Comparison of ENCODE assay signal across 21 cellular contexts in the genomic region with DNA sequence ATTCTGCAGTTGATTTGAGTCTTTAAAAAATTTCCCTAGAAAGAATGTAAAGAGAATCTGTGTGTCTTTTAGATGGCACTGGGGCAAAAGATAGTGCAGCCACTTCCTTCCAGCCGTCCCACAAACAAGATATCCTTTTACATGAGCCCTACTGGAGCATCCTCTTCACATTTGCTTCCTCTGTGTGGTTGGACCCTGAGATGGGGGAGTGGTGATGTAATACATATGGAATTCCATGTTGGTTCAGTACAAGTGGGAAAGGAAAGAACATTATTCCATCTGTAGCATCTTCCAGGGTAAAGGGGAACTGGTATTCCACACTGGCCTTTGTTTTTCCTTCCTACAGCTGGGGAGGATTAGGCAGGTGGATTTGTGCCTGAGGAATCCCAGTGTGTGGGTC.
A peak's percentile ranks its signal among the peaks of the same experiment; 100 is the strongest.
DNase-seq lines count a peak whose midpoint lies in the region; ATAC-seq and TF ChIP-seq lines count a peak whose summit lies in the region.
"Had no signal": no experiment of that assay in that cellular context is flagged by ENCODE, and none has a peak within 500 bp of the region (broad histone marks: within the 10 kb centered on the region; RNA-seq: fewer than 3 reads in every experiment).

No MANE protein-coding gene starts in this region.

- ATAC-seq in aorta (ENCODE audit: low FRiP score) = no peak
- ATAC-seq: activated CD4-positive, CD25-positive, alpha-beta regulatory T cell treated with anti-CD3 and anti-CD28 coated beads, Interleukin-2, amount 50 U/mL, for 24 hours; left lung had no signal

- no peaks in the 10 kb centered on the region for H3F3A ChIP-seq in GM23248 (ENCODE audit: insufficient read depth)

- no peak overlapping the region for H3K4me3 ChIP-seq in AG10803 (ENCODE audit: low read length)
- no peak overlapping the region for H3K4me3 ChIP-seq in GM23248
- H3K4me3 ChIP-seq in aorta (ENCODE audit: low read length in 2 of 2) = no peak overlapping the region
- H3K4me3 ChIP-seq: left lung, ovary, PC-9, uterus had no signal

- CTCF ChIA-PET in GM10248 (lab: Yijun Ruan, JAX) = no interaction called here

- no peaks in the 10 kb centered on the region for H3K9me3 ChIP-seq in GM23248 (ENCODE audit: low read depth)
- H3K9me3 ChIP-seq in aorta (ENCODE audit: control insufficient read depth, low read length) = no peaks in the 10 kb centered on the region
- H3K9me3 ChIP-seq: left lung, ovary, uterus had no signal

- 44 to 71% methylated on average over 1 of the region's 1 CpG for WGBS in GM23248 (ENCODE audit: low coverage in 1 of 2, low lambda C conversion rate in 2 of 2, missing lambda C conversion rate in 2 of 2), 2 experiments
- WGBS in aorta, 2 donors = 78 to 82% methylated on average over 1 of the region's 1 CpG

- no peak overlapping the region for H3K4me2 ChIP-seq in GM23248 (ENCODE audit: unreplicated experiment)
- H3K4me2 ChIP-seq: PC-9 had no signal

- H2AFZ ChIP-seq in GM23248 = no peak overlapping the region
- H2AFZ ChIP-seq: PC-9 had no signal

- intact Hi-C loops in aorta (cut with DNase I) = no loop called here

- H3K27me3 ChIP-seq in GM23248 (replicated peaks; ENCODE audit: insufficient read depth) = no peaks in the 10 kb centered on the region
- no peaks in the 10 kb centered on the region for H3K27me3 ChIP-seq in aorta (ENCODE audit: control insufficient read depth in 1 of 2, insufficient read depth in 2 of 2, low read length in 1 of 2)
- H3K27me3 ChIP-seq: brain microvascular endothelial cell, left lung, ovary, uterus had no signal

- H3K4me1 ChIP-seq in GM23248 (ENCODE audit: insufficient read depth) (peaks cover 9% of the 10 kb centered on the region), aorta (ENCODE audit: control insufficient read depth in 1 of 2, insufficient read depth in 2 of 2, low read length in 2 of 2) (no peaks in the 10 kb centered on the region)
- H3K4me1 ChIP-seq: uterus had no signal

- POLR2A ChIA-PET in GM10248 (lab: Yijun Ruan, JAX) = no interaction called here

- H3K79me2 ChIP-seq in GM23248 (ENCODE audit: insufficient read depth) = no peaks in the 10 kb centered on the region

- no peak overlapping the region for H3K9ac ChIP-seq in GM23248

- peak; percentile 22 for DNase-seq in AG10803 (ENCODE audit: low read depth)
- DNase-seq in H4 (ENCODE audit: low spot score) = peak; percentile 21
- DNase-seq in SW480 (ENCODE audit: low spot score) = peak; percentile 26
- DNase-seq in left kidney (ENCODE audit: low read depth, low spot score) = peak; percentile 73
- no peak for DNase-seq in NCI-H774 (lab: John Stamatoyannopoulos, UW)
- DNase-seq in GM10248 (ENCODE audit: extremely low spot score) = no peak
- DNase-seq in GM23248 = no peak
- no peak for DNase-seq in aorta
- DNase-seq: activated naive CD8-positive, alpha-beta T cell treated with anti-CD3 and anti-CD28 coated beads for 36 hours; brain microvascular endothelial cell; CD4-positive, alpha-beta memory T cell; cortex of kidney; IMR-90; left lung; NCI-H2029 treated with DMSO at 0.1 percent for 48 hours; NCI-H526 treated with DMSO at 0.1 percent for 48 hours; ovary; PC-9; stimulated activated CD4-positive, alpha-beta T cell treated with anti-CD3 and anti-CD28 coated beads, Interleukin-1b, Interleukin-23, amount 100 ng/mL, for 48 hours; uterus had no signal

- TF ChIP-seq CTCF in AG10803 (conservative IDR thresholded peaks at IDR 0.05; ENCODE audit: low read length) (no peak), GM10248 (IDR thresholded peaks at IDR 0.05; ENCODE audit: control extremely low read depth, extremely low read depth, low read depth, missing control alignments) (no peak)

- H3K27ac ChIP-seq in GM23248 (no peak overlapping the region), aorta (ENCODE audit: low read depth in 1 of 2, low read length in 2 of 2) (no peak overlapping the region)
- H3K27ac ChIP-seq: brain microvascular endothelial cell, left lung, ovary, PC-9, uterus had no signal

- 0 out of 2 replicates have a peak, but pooled peaks cover 7% of the 10 kb centered on the region for H3K9me2 ChIP-seq in GM23248 (ENCODE audit: insufficient read depth)

- in situ Hi-C loops in GM23248 (cut with MboI) = no loop called here

- no peaks in the 10 kb centered on the region for H4K20me1 ChIP-seq in GM23248 (ENCODE audit: insufficient read depth)

- H3K36me3 ChIP-seq in GM23248 (ENCODE audit: low read depth) (no peaks in the 10 kb centered on the region), aorta (ENCODE audit: control insufficient read depth in 1 of 2, insufficient read depth in 2 of 2, low read length in 1 of 2) (no peaks in the 10 kb centered on the region)
- H3K36me3 ChIP-seq: brain microvascular endothelial cell, left lung, ovary, uterus had no signal

Comparison
In these comparisons a context has a peak if more than half of its experiments do, and no peak if none do; other contexts are left out.
1. DNase-seq: peak in AG10803 (single experiment), H4 (single experiment), SW480 (single experiment) and left kidney (single experiment); none in NCI-H774 (single experiment), GM10248 (single experiment), GM23248 (single experiment) and aorta (0 of 2).